ENCODE assay signal across 14 cellular contexts in genomic region chr14:25090716-25091454, GRCh38. TPM values are rescaled to one million over a fixed set of nuclear protein-coding genes. Genes with fewer than 3 reads are reported as not detected.
DNase-seq lines count a peak whose midpoint lies in the region; ATAC-seq and TF ChIP-seq lines count a peak whose summit lies in the region.
"Had no signal": no experiment of that assay in that cellular context is flagged by ENCODE, and none has a peak within 500 bp of the region (broad histone marks: within the 10 kb centered on the region; RNA-seq: fewer than 3 reads in every experiment).

No MANE protein-coding gene starts in this region.

- no peak overlapping the region for H3K14ac ChIP-seq in IMR-90 (replicated peaks; ENCODE audit: low read depth, low read length)

- peak overlapping the region; percentile 78; the same call in 1 of the 2 replicates for H3K18ac ChIP-seq in IMR-90 (ENCODE audit: low read depth, low read length)

- no peak overlapping the region for H3K56ac ChIP-seq in IMR-90 (ENCODE audit: extremely low read depth, insufficient read depth, low read length)

- H2BK5ac ChIP-seq in IMR-90 (ENCODE audit: low read depth, low read length, poor library complexity, severe bottlenecking): peak overlapping the region; percentile 59

- H2BK120ac ChIP-seq in IMR-90 (ENCODE audit: low read depth, low read length): peak overlapping the region; percentile 17; the same call in 1 of the 2 replicates

- H3K9me3 Mint-ChIP-seq in activated naive CD4-positive, alpha-beta T cell treated with anti-CD3 and anti-CD28 coated beads, Interleukin-2, amount 50 U/mL, for 72 hours: no peaks in the 10 kb centered on the region
- no peaks in the 10 kb centered on the region for H3K9me3 Mint-ChIP-seq in activated CD4-positive, alpha-beta T cell treated with anti-CD3 and anti-CD28 coated beads, Interleukin-2, amount 10 ng/mL, durations not matched to agents 7 days and 5 days
- H3K9me3 Mint-ChIP-seq in effector memory CD8-positive, alpha-beta T cell: no peaks in the 10 kb centered on the region
- H3K9me3 Mint-ChIP-seq: naive B cell had no signal

- H3K4me2 ChIP-seq in IMR-90 (ENCODE audit: low read depth, low read length): peak overlapping the region; percentile 34; the same call in 1 of the 2 replicates

- H3K4me3 ChIP-seq in AG09309 (ENCODE audit: control insufficient read depth, low read depth, low read length) (no peak overlapping the region), IMR-90 (ENCODE audit: insufficient read depth, low read depth, low read length) (no peak overlapping the region)
- H3K4me3 ChIP-seq: gastrocnemius medialis had no signal

- H3K4me1 Mint-ChIP-seq in activated CD4-positive, alpha-beta T cell treated with anti-CD3 and anti-CD28 coated beads, Interleukin-2, amount 10 ng/mL, durations not matched to agents 7 days and 5 days: no peaks in the 10 kb centered on the region
- H3K4me1 Mint-ChIP-seq in effector memory CD8-positive, alpha-beta T cell (ENCODE audit: low read depth in 2 of 2): peaks cover 0 to 2% of the 10 kb centered on the region in 2 donors
- H3K4me1 Mint-ChIP-seq: naive B cell had no signal

- no peak overlapping the region for H2AFZ ChIP-seq in IMR-90 (replicated peaks; ENCODE audit: low read length, poor library complexity)

- in situ Hi-C loops in IMR-90 (cut with MboI; ENCODE audit: low sequenced_read_pairs): no loop called here

- H4K8ac ChIP-seq in IMR-90 (ENCODE audit: low read depth in 2 of 2, low read length in 2 of 2): peak overlapping the region in 1 of 2 experiments; percentile 38; a peak in 1 of 4 replicates

- no CpG with 5 or more reads among the region's 3 CpGs for whole genome bisulfite sequencing in IMR-90 (ENCODE audit: extremely low coverage in 2 of 2, insufficient read length in 1 of 2), 2 experiments

- H3K9ac ChIP-seq in IMR-90 (ENCODE audit: low read depth, low read length): peak overlapping the region; percentile 24; the same call in 1 of the 2 replicates

- CTCF ChIA-PET in IMR-90 (lab: Yijun Ruan, JAX): no interaction called here
- CTCF ChIA-PET in activated CD4-positive, alpha-beta T cell treated with anti-CD3 and anti-CD28 coated beads, Interleukin-2, amount 10 ng/mL, durations not matched to agents 7 days and 5 days (lab: Charles Lee): no interaction called here

- no peaks in the 10 kb centered on the region for H3K36me3 ChIP-seq in IMR-90 (ENCODE audit: control insufficient read depth, insufficient read depth, low read length)
- H3K36me3 ChIP-seq: gastrocnemius medialis had no signal

- H4K91ac ChIP-seq in IMR-90 (ENCODE audit: insufficient read depth, low read depth, low read length): no peak overlapping the region

- no peak overlapping the region for H2AK5ac ChIP-seq in IMR-90 (ENCODE audit: low read depth, low read length)

- H3K27ac ChIP-seq in IMR-90 (ENCODE audit: insufficient read depth, low read length) (no peak overlapping the region), epithelial cell of prostate (peak overlapping the region; percentile 58)
- H3K27ac ChIP-seq: gastrocnemius medialis, VCaP had no signal

- no peaks in the 10 kb centered on the region; the same call in 1 of the 2 replicates for H3K27me3 ChIP-seq in IMR-90 (ENCODE audit: control insufficient read depth, insufficient read depth, low read length)
- H3K27me3 ChIP-seq: gastrocnemius medialis had no signal

- TF ChIP-seq CTCF in AG09309 (IDR thresholded peaks at IDR 0.05; ENCODE audit: control insufficient read depth, insufficient read depth, low read depth, low read length, missing control alignments) (no peak), IMR-90 (conservative IDR thresholded peaks at IDR 0.05; ENCODE audit: low read depth, low read length) (no peak)

- intact Hi-C loops in IMR-90 (cut with micrococcal nuclease): no loop called here

- no peaks in the 10 kb centered on the region for H4K20me1 ChIP-seq in IMR-90 (ENCODE audit: insufficient read depth, low read length)

- peak; percentile 25 for DNase-seq in AG09309 (ENCODE audit: low read depth)
- DNase-seq in IMR-90: peak; percentile 66
- peak; percentile 55 for DNase-seq in epithelial cell of prostate (ENCODE audit: low read depth, low spot score)
- DNase-seq in myocyte (ENCODE audit: low read depth): peak; percentile 33
- DNase-seq in activated naive CD4-positive, alpha-beta T cell treated with anti-CD3 and anti-CD28 coated beads, Interleukin-2, amount 50 U/mL, for 72 hours (ENCODE audit: low spot score in 2 of 2): no peak
- no peak for DNase-seq in activated CD4-positive, alpha-beta T cell treated with anti-CD3 and anti-CD28 coated beads, Interleukin-2, amount 10 ng/mL, durations not matched to agents 7 days and 5 days
- no peak for DNase-seq in effector memory CD8-positive, alpha-beta T cell
- DNase-seq: AML-193, gastrocnemius medialis, naive B cell, NCI-H1105 treated with DMSO at 0.1 percent for 48 hours had no signal

- POLR2A ChIA-PET in IMR-90 (lab: Charles Lee; ENCODE audit: unreplicated experiment): no interaction called here
- POLR2A ChIA-PET in activated CD4-positive, alpha-beta T cell treated with anti-CD3 and anti-CD28 coated beads, Interleukin-2, amount 10 ng/mL, durations not matched to agents 7 days and 5 days (lab: Charles Lee): no interaction called here

- no peaks in the 10 kb centered on the region for H3K79me1 ChIP-seq in IMR-90 (ENCODE audit: low read depth in 1 of 2, low read length in 2 of 2)

- H3K9me1 ChIP-seq in IMR-90 (ENCODE audit: insufficient read depth, low read length): no peaks in the 10 kb centered on the region

- no peak overlapping the region for H3K23ac ChIP-seq in IMR-90 (ENCODE audit: low read depth, low read length)

- H2BK20ac ChIP-seq in IMR-90 (ENCODE audit: low read depth, low read length): no peak overlapping the region; the same call in 1 of the 2 replicates

- H3K27me3 Mint-ChIP-seq in activated CD4-positive, alpha-beta T cell treated with anti-CD3 and anti-CD28 coated beads, Interleukin-2, amount 10 ng/mL, durations not matched to agents 7 days and 5 days: peaks cover 25% of the 10 kb centered on the region
- peaks cover 41 to 59% of the 10 kb centered on the region in 2 donors for H3K27me3 Mint-ChIP-seq in effector memory CD8-positive, alpha-beta T cell

- no peaks in the 10 kb centered on the region for H3K36me3 Mint-ChIP-seq in activated naive CD4-positive, alpha-beta T cell treated with anti-CD3 and anti-CD28 coated beads, Interleukin-2, amount 50 U/mL, for 72 hours
- H3K36me3 Mint-ChIP-seq in activated CD4-positive, alpha-beta T cell treated with anti-CD3 and anti-CD28 coated beads, Interleukin-2, amount 10 ng/mL, durations not matched to agents 7 days and 5 days (ENCODE audit: low read depth): no peaks in the 10 kb centered on the region
- H3K36me3 Mint-ChIP-seq in effector memory CD8-positive, alpha-beta T cell (ENCODE audit: insufficient read depth): no peaks in the 10 kb centered on the region
- H3K36me3 Mint-ChIP-seq: activated naive CD8-positive, alpha-beta T cell; naive B cell had no signal

- H2BK15ac ChIP-seq in IMR-90 (ENCODE audit: low read depth, low read length): no peak overlapping the region

- no TSS peak for BruUV-seq in IMR-90 (replicated peaks; lab: Mats Ljungman, UMichigan)

- no peak for TF ChIP-seq RAD21 in IMR-90 (IDR thresholded peaks at IDR 0.05; ENCODE audit: low read length)

- no peak overlapping the region for H3K4ac ChIP-seq in IMR-90 (ENCODE audit: low read depth, low read length)

- H3K4me1 ChIP-seq in IMR-90 (ENCODE audit: control insufficient read depth, insufficient read depth, low read length): peaks cover 3% of the 10 kb centered on the region; the same call in 1 of the 2 replicates
- H3K4me1 ChIP-seq: gastrocnemius medialis had no signal

- H3K9me3 ChIP-seq in IMR-90 (ENCODE audit: control insufficient read depth, insufficient read depth, low read length): no peaks in the 10 kb centered on the region
- H3K9me3 ChIP-seq: gastrocnemius medialis had no signal

- H4K5ac ChIP-seq in IMR-90 (ENCODE audit: low read depth, low read length): no peak overlapping the region; the same call in 1 of the 2 replicates

- no peak overlapping the region for H3K4me3 Mint-ChIP-seq in activated CD4-positive, alpha-beta T cell treated with anti-CD3 and anti-CD28 coated beads, Interleukin-2, amount 10 ng/mL, durations not matched to agents 7 days and 5 days
- H3K4me3 Mint-ChIP-seq in effector memory CD8-positive, alpha-beta T cell: no peak overlapping the region
- H3K4me3 Mint-ChIP-seq: activated naive CD8-positive, alpha-beta T cell; naive B cell had no signal

- TF ChIP-seq POLR2A in IMR-90 (IDR thresholded peaks at IDR 0.05; ENCODE audit: low read depth, low read length): no peak

- H2AK9ac ChIP-seq in IMR-90 (replicated peaks; ENCODE audit: low read depth, low read length, poor library complexity): no peak overlapping the region

- dilution Hi-C loops in IMR-90 (cut with HindIII; ENCODE audit: low sequenced_read_pairs, unreplicated experiment): no loop called here

- ATAC-seq in IMR-90 (ENCODE audit: low read depth): peak; percentile 92
- no peak for ATAC-seq in GM18861 (IDR thresholded peaks at IDR 0.05; ENCODE audit: unreplicated experiment)
- ATAC-seq in activated naive CD4-positive, alpha-beta T cell treated with anti-CD3 and anti-CD28 coated beads, Interleukin-2, amount 50 U/mL, for 72 hours: no peak
- no peak for ATAC-seq in effector memory CD8-positive, alpha-beta T cell (replicated peaks)
- ATAC-seq: gastrocnemius medialis had no signal

- H3K27ac Mint-ChIP-seq in activated naive CD4-positive, alpha-beta T cell treated with anti-CD3 and anti-CD28 coated beads, Interleukin-2, amount 50 U/mL, for 72 hours: no peak overlapping the region
- H3K27ac Mint-ChIP-seq in activated CD4-positive, alpha-beta T cell treated with anti-CD3 and anti-CD28 coated beads, Interleukin-2, amount 10 ng/mL, durations not matched to agents 7 days and 5 days: no peak overlapping the region
- H3K27ac Mint-ChIP-seq in effector memory CD8-positive, alpha-beta T cell: no peak overlapping the region
- H3K27ac Mint-ChIP-seq: activated naive CD8-positive, alpha-beta T cell; naive B cell had no signal

TF ChIP-seq in IMR-90, 13 proteins besides CTCF, POLR2A, EP300 and RAD21:
- 0 out of 2 replicates have a peak, but pooled peaks have one; percentile 10 for TF ChIP-seq FOS (IDR thresholded peaks at IDR 0.05; ENCODE audit: low read depth, low read length)
- no peak for TF ChIP-seq MAZ (IDR thresholded peaks at IDR 0.05; ENCODE audit: borderline replicate concordance, low read depth, low read length)
TF ChIP-seq in IMR-90: peak in this region for 1.

RNA-seq across cellular contexts. Expression of gene STXBP6, which starts 40.9 kb away (rescaled TPM):
- 14.3 and 15.6 TPM in 2 replicates for total RNA-seq in IMR-90 (2012; rRNA removed)
- 12.1 and 14.2 TPM in 2 replicates for polyA plus RNA-seq in IMR-90 (2012; rRNA removed)
- 4.6 and 6.2 TPM in 2 replicates for polyA plus RNA-seq in IMR-90 (2012; cell fraction: cytosol; rRNA removed)
- polyA plus RNA-seq in IMR-90 (2012; cell fraction: nucleus; rRNA removed; ENCODE audit: low replicate concordance): 2.9 and 10.0 TPM in 2 replicates
- 24.5 and 25.2 TPM in 2 replicates for total RNA-seq in myocyte
- 18.5 TPM for polyA plus RNA-seq in myocyte (2012)
- total RNA-seq in activated naive CD4-positive, alpha-beta T cell treated with anti-CD3 and anti-CD28 coated beads, Interleukin-2, amount 50 U/mL, for 72 hours: under 1 TPM in 1 of 2 donors, not detected in 1; 0.49 TPM
- total RNA-seq in activated CD4-positive, alpha-beta T cell treated with anti-CD3 and anti-CD28 coated beads, Interleukin-2, amount 10 ng/mL, durations not matched to agents 7 days and 5 days: not detected

Comparison
In these comparisons a context has a peak if more than half of its experiments do, and no peak if none do; other contexts are left out.
1. DNase-seq: peak in AG09309 (single experiment), IMR-90 (single experiment), epithelial cell of prostate (single experiment) and myocyte (single experiment); none in activated naive CD4-positive, alpha-beta T cell treated with anti-CD3 and anti-CD28 coated beads, Interleukin-2, amount 50 U/mL, for 72 hours (0 of 2), activated CD4-positive, alpha-beta T cell treated with anti-CD3 and anti-CD28 coated beads, Interleukin-2, amount 10 ng/mL, durations not matched to agents 7 days and 5 days (single experiment) and effector memory CD8-positive, alpha-beta T cell (0 of 3).
2. RNA of gene STXBP6, which starts 40.9 kb away (total RNA-seq): 24.5 to 25.2 TPM in myocyte and 14.3 to 15.6 TPM in IMR-90; 0.49 TPM in activated naive CD4-positive, alpha-beta T cell treated with anti-CD3 and anti-CD28 coated beads, Interleukin-2, amount 50 U/mL, for 72 hours and not detected in activated CD4-positive, alpha-beta T cell treated with anti-CD3 and anti-CD28 coated beads, Interleukin-2, amount 10 ng/mL, durations not matched to agents 7 days and 5 days; every median in the first group is over 10 times any median in the second.